ENCODE assay signal across 20 cellular contexts in genomic region chr20:51588762-51589161, GRCh38. TPM values are rescaled to one million over a fixed set of nuclear protein-coding genes. Genes with fewer than 3 reads are reported as not detected.
DNase-seq lines count a peak whose midpoint lies in the region; ATAC-seq and TF ChIP-seq lines count a peak whose summit lies in the region.
"Had no signal": no experiment of that assay in that cellular context is flagged by ENCODE, and none has a peak within 500 bp of the region (broad histone marks: within the 10 kb centered on the region; RNA-seq: fewer than 3 reads in every experiment).

No MANE protein-coding gene starts in this region.

- TF ChIP-seq RAD21 in HCT116 (IDR thresholded peaks at IDR 0.05; ENCODE audit: low read depth): no peak

- H3K14ac ChIP-seq in trophoblast cell (ENCODE audit: low read length): no peak overlapping the region

- no peak overlapping the region for H2BK120ac ChIP-seq in trophoblast cell (ENCODE audit: insufficient read depth, low read length, poor library complexity)

- no peak overlapping the region for H2AK5ac ChIP-seq in trophoblast cell (ENCODE audit: low read length)

- no peaks in the 10 kb centered on the region for H3K36me3 Mint-ChIP-seq in CD8-positive, alpha-beta T cell
- no peaks in the 10 kb centered on the region for H3K36me3 Mint-ChIP-seq in effector memory CD8-positive, alpha-beta T cell (ENCODE audit: insufficient read depth)
- no peaks in the 10 kb centered on the region for H3K36me3 Mint-ChIP-seq in activated CD4-positive, alpha-beta T cell treated with anti-CD3 and anti-CD28 coated beads, Interleukin-2, amount 10 ng/mL, durations not matched to agents 24 days and 14 days (ENCODE audit: low read depth)
- H3K36me3 Mint-ChIP-seq: CD14-positive monocyte had no signal

- H3K79me1 ChIP-seq in trophoblast cell (ENCODE audit: low read length): peaks cover 12% of the 10 kb centered on the region

- no peak overlapping the region for H4K12ac ChIP-seq in trophoblast cell (ENCODE audit: low read depth, low read length)

- H3K79me2 ChIP-seq in HCT116 (ENCODE audit: insufficient read depth, low read length): no peaks in the 10 kb centered on the region
- H3K79me2 ChIP-seq in trophoblast cell (ENCODE audit: control insufficient read depth, insufficient read depth, low read length, poor library complexity): no peaks in the 10 kb centered on the region

- peak overlapping the region; percentile 84 for H2AFZ ChIP-seq in HCT116 (ENCODE audit: low read depth, low read length, poor library complexity, severe bottlenecking)
- H2AFZ ChIP-seq in trophoblast cell (ENCODE audit: insufficient read depth, low read length, poor library complexity): no peak overlapping the region

- H3K4me3 ChIP-seq in CD8-positive, alpha-beta T cell (ENCODE audit: low read depth, low read length): no peak overlapping the region
- H3K4me3 ChIP-seq in HCT116 (replicated peaks in 1 of 2; ENCODE audit: low read depth in 1 of 2, low read length in 2 of 2) (peak overlapping the region in 1 of 2 experiments; percentile 10; a peak in 1 of 4 replicates), trophoblast cell (ENCODE audit: low read depth, low read length) (no peak overlapping the region)
- H3K4me3 ChIP-seq: A549; BLaER1 treated with 17β-estradiol and CSF1 and Interleukin-3, amounts not matched to agents 10 nM and 100 nM; HAP-1 had no signal

- no peaks in the 10 kb centered on the region for H3K36me3 ChIP-seq in CD8-positive, alpha-beta T cell (ENCODE audit: insufficient read depth, low read length)
- H3K36me3 ChIP-seq in HCT116 (ENCODE audit: control insufficient read depth in 1 of 2, insufficient read depth in 2 of 2, low read length in 2 of 2) (no peaks in the 10 kb centered on the region), trophoblast cell (ENCODE audit: control insufficient read depth in 1 of 2, insufficient read depth in 2 of 2, low read length in 2 of 2) (no peaks in the 10 kb centered on the region)
- H3K36me3 ChIP-seq: BE2C; BLaER1 treated with 17β-estradiol and CSF1 and Interleukin-3, amounts not matched to agents 10 nM and 100 nM; HAP-1 had no signal

- no peak overlapping the region for H3K23ac ChIP-seq in trophoblast cell (ENCODE audit: low read length)

- no peak for TF ChIP-seq POLR2A in HCT116 (IDR thresholded peaks at IDR 0.05; ENCODE audit: borderline replicate concordance, extremely low read depth, insufficient read depth, insufficient read length)

- no peaks in the 10 kb centered on the region for H4K20me1 ChIP-seq in HCT116 (ENCODE audit: insufficient read depth)
- H4K20me1 ChIP-seq: BLaER1 treated with 17β-estradiol and CSF1 and Interleukin-3, amounts not matched to agents 10 nM and 100 nM had no signal

- no peak overlapping the region for H4K8ac ChIP-seq in trophoblast cell (ENCODE audit: low read depth, low read length)

- intact Hi-C loops in CD8-positive, alpha-beta T cell (cut with DNase I, micrococcal nuclease): no loop called here
- intact Hi-C loops in HCT116 (cut with micrococcal nuclease): loop anchor here (5.0 kb wide), 1 partner anchor 131 kb away; no protein-coding TSS in a partner anchor
- intact Hi-C loops in activated CD4-positive, alpha-beta T cell treated with anti-CD3 and anti-CD28 coated beads, Interleukin-2, amount 10 ng/mL, durations not matched to agents 24 days and 14 days (cut with micrococcal nuclease): no loop called here

- RAD21 ChIA-PET in HCT116 (lab: Charles Lee; ENCODE audit: low non-redundant PET in 1 of 2, low total read pairs in 2 of 2, uncharacterized antibody in 2 of 2, unreplicated experiment in 2 of 2): no interaction called here

- no peaks in the 10 kb centered on the region for H3K9me2 ChIP-seq in HCT116 (ENCODE audit: insufficient read depth)

- no CpG with 5 or more reads among the region's 3 CpGs for WGBS in trophoblast cell (ENCODE audit: extremely low coverage, insufficient coverage, insufficient read length)

- H3K27me3 ChIP-seq in CD8-positive, alpha-beta T cell (ENCODE audit: insufficient read depth, low read length): no peaks in the 10 kb centered on the region
- H3K27me3 ChIP-seq in HCT116 (ENCODE audit: insufficient read depth, low read length) (no peaks in the 10 kb centered on the region), trophoblast cell (ENCODE audit: insufficient read depth, low read length) (no peaks in the 10 kb centered on the region)
- H3K27me3 ChIP-seq: BE2C; BLaER1 treated with 17β-estradiol and CSF1 and Interleukin-3, amounts not matched to agents 10 nM and 100 nM had no signal

- H3K27me3 Mint-ChIP-seq in CD8-positive, alpha-beta T cell (ENCODE audit: low read depth): no peaks in the 10 kb centered on the region
- H3K27me3 Mint-ChIP-seq in effector memory CD8-positive, alpha-beta T cell: no peaks in the 10 kb centered on the region
- no peaks in the 10 kb centered on the region for H3K27me3 Mint-ChIP-seq in activated CD4-positive, alpha-beta T cell treated with anti-CD3 and anti-CD28 coated beads, Interleukin-2, amount 10 ng/mL, durations not matched to agents 24 days and 14 days
- H3K27me3 Mint-ChIP-seq: CD4-positive, alpha-beta T cell had no signal

- no peak for TF ChIP-seq CTCF in CD8-positive, alpha-beta T cell (IDR thresholded peaks at IDR 0.05)
- no peak for TF ChIP-seq CTCF in HCT116 (IDR thresholded peaks at IDR 0.05 in 2 of 3, conservative IDR thresholded peaks at IDR 0.05 in 1 of 3; ENCODE audit: borderline replicate concordance in 1 of 3, insufficient read depth in 1 of 3, low read depth in 2 of 3, low read length in 2 of 3)

- no peak overlapping the region for H3K4ac ChIP-seq in trophoblast cell (ENCODE audit: low read depth, low read length)

- peaks cover 9% of the 10 kb centered on the region for H3K4me1 Mint-ChIP-seq in CD8-positive, alpha-beta T cell (ENCODE audit: low read depth)
- H3K4me1 Mint-ChIP-seq in effector memory CD8-positive, alpha-beta T cell (ENCODE audit: low read depth in 2 of 2): peaks cover 9 to 12% of the 10 kb centered on the region in 2 donors
- H3K4me1 Mint-ChIP-seq in activated CD4-positive, alpha-beta T cell treated with anti-CD3 and anti-CD28 coated beads, Interleukin-2, amount 10 ng/mL, durations not matched to agents 24 days and 14 days: peaks cover 10% of the 10 kb centered on the region

- no peak overlapping the region for H2BK12ac ChIP-seq in trophoblast cell (ENCODE audit: low read length)

- CTCF ChIA-PET in CD8-positive, alpha-beta T cell (lab: Charles Lee): interaction anchor here (0.8 to 1.2 kb wide), 2 partner anchors 216 to 601 kb away, joined by 3 to 4 read pairs; no protein-coding TSS in a partner anchor
- CTCF ChIA-PET in HCT116 (lab: Charles Lee): no interaction called here

- no peak overlapping the region for H3K18ac ChIP-seq in trophoblast cell (ENCODE audit: low read length)

- H3K9ac ChIP-seq in HCT116 (ENCODE audit: low read length) (0 out of 2 replicates have a peak overlapping the region, but pooled peaks have one; percentile 19), trophoblast cell (ENCODE audit: low read length) (no peak overlapping the region)
- H3K9ac ChIP-seq: BLaER1 treated with 17β-estradiol and CSF1 and Interleukin-3, amounts not matched to agents 10 nM and 100 nM had no signal

- no peaks in the 10 kb centered on the region for H3K9me3 ChIP-seq in CD8-positive, alpha-beta T cell (ENCODE audit: low read length)
- no peaks in the 10 kb centered on the region for H3K9me3 ChIP-seq in HCT116 (ENCODE audit: control insufficient read depth in 1 of 2, insufficient read depth in 1 of 2, low read depth in 1 of 2, low read length in 2 of 2)
- no peaks in the 10 kb centered on the region for H3K9me3 ChIP-seq in trophoblast cell (ENCODE audit: insufficient read depth, low read depth, low read length)
- H3K9me3 ChIP-seq: A549; BE2C; BLaER1 treated with 17β-estradiol and CSF1 and Interleukin-3, amounts not matched to agents 10 nM and 100 nM; Caco-2; HAP-1 had no signal

- H3K4me1 ChIP-seq in CD8-positive, alpha-beta T cell (ENCODE audit: insufficient read depth, low read length): peaks cover 6% of the 10 kb centered on the region
- H3K4me1 ChIP-seq in HCT116 (ENCODE audit: control insufficient read depth in 1 of 2, insufficient read depth in 2 of 2, low read length in 2 of 2) (peaks cover 17 to 49% of the 10 kb centered on the region in 2 experiments), trophoblast cell (ENCODE audit: control insufficient read depth in 1 of 2, insufficient read depth in 2 of 2, low read length in 2 of 2) (peaks cover 6 to 17% of the 10 kb centered on the region in 2 experiments)
- H3K4me1 ChIP-seq: BE2C, Caco-2, HAP-1 had no signal

- H4K91ac ChIP-seq in trophoblast cell (ENCODE audit: low read depth, low read length): peak overlapping the region; percentile 1

- peak; percentile 52 for ATAC-seq in CD8-positive, alpha-beta T cell
- ATAC-seq in HCT116: no peak
- peak; percentile 65 for ATAC-seq in effector memory CD8-positive, alpha-beta T cell (replicated peaks)

- H3K9me3 Mint-ChIP-seq in CD8-positive, alpha-beta T cell: no peaks in the 10 kb centered on the region
- H3K9me3 Mint-ChIP-seq in effector memory CD8-positive, alpha-beta T cell: no peaks in the 10 kb centered on the region
- H3K9me3 Mint-ChIP-seq in activated CD4-positive, alpha-beta T cell treated with anti-CD3 and anti-CD28 coated beads, Interleukin-2, amount 10 ng/mL, durations not matched to agents 24 days and 14 days: peaks cover 5% of the 10 kb centered on the region
- H3K9me3 Mint-ChIP-seq: CD4-positive, alpha-beta T cell had no signal

- H3K4me2 ChIP-seq in HCT116 (ENCODE audit: low read length): peak overlapping the region; percentile 64
- H3K4me2 ChIP-seq in trophoblast cell (ENCODE audit: low read length): no peak overlapping the region
- H3K4me2 ChIP-seq: A549; BLaER1 treated with 17β-estradiol and CSF1 and Interleukin-3, amounts not matched to agents 10 nM and 100 nM had no signal

- no peak overlapping the region for H3K27ac ChIP-seq in CD8-positive, alpha-beta T cell (ENCODE audit: low read depth, low read length)
- H3K27ac ChIP-seq in HCT116 (ENCODE audit: low read depth, low read length) (peak overlapping the region; percentile 39), trophoblast cell (ENCODE audit: low read depth, low read length) (no peak overlapping the region)
- H3K27ac ChIP-seq: BLaER1 treated with 17β-estradiol and CSF1 and Interleukin-3, amounts not matched to agents 10 nM and 100 nM had no signal

- H3K27ac Mint-ChIP-seq in CD8-positive, alpha-beta T cell: no peak overlapping the region
- H3K27ac Mint-ChIP-seq in effector memory CD8-positive, alpha-beta T cell: peak overlapping the region; percentile 13 to 25
- no peak overlapping the region for H3K27ac Mint-ChIP-seq in activated CD4-positive, alpha-beta T cell treated with anti-CD3 and anti-CD28 coated beads, Interleukin-2, amount 10 ng/mL, durations not matched to agents 24 days and 14 days
- H3K27ac Mint-ChIP-seq: CD14-positive monocyte; CD4-positive, alpha-beta T cell had no signal

- H2BK5ac ChIP-seq in trophoblast cell (ENCODE audit: low read depth, low read length, poor library complexity): peak overlapping the region; percentile 4

- no TSS peak for BruUV-seq in HCT116 (replicated peaks; lab: Mats Ljungman, UMichigan)

- no peak overlapping the region for H3K4me3 Mint-ChIP-seq in CD8-positive, alpha-beta T cell
- H3K4me3 Mint-ChIP-seq in effector memory CD8-positive, alpha-beta T cell: peak overlapping the region; percentile 27 to 39
- H3K4me3 Mint-ChIP-seq in activated CD4-positive, alpha-beta T cell treated with anti-CD3 and anti-CD28 coated beads, Interleukin-2, amount 10 ng/mL, durations not matched to agents 24 days and 14 days: no peak overlapping the region
- H3K4me3 Mint-ChIP-seq: CD14-positive monocyte; CD4-positive, alpha-beta T cell had no signal

- no peak for DNase-seq in CD8-positive, alpha-beta T cell
- DNase-seq in HCT116 (ENCODE audit: low read depth, low spot score): no peak
- DNase-seq in effector memory CD8-positive, alpha-beta T cell: no peak
- DNase-seq in trophoblast cell: no peak
- no peak for DNase-seq in medulla oblongata (ENCODE audit: extremely low spot score)
- DNase-seq in activated CD4-positive, alpha-beta T cell treated with anti-CD3 and anti-CD28 coated beads, Interleukin-2, amount 10 ng/mL, durations not matched to agents 24 days and 14 days: no peak
- DNase-seq in NCI-H748 (lab: John Stamatoyannopoulos, UW; ENCODE audit: unreplicated experiment): no peak
- DNase-seq: 8988T; ACHN; AML-193; BE2C; Caco-2; CD4-positive, alpha-beta T cell; DMS153; DND-41; GOT3 had no signal

- POLR2A ChIA-PET in CD8-positive, alpha-beta T cell (lab: Charles Lee): no interaction called here
- POLR2A ChIA-PET in HCT116 (lab: Charles Lee): no interaction called here

RNA-seq across cellular contexts. Expression of gene NFATC2, which starts 46.2 kb away (rescaled TPM):
- 10 to 100 TPM; 32.6 to 34.9 TPM for total RNA-seq in CD8-positive, alpha-beta T cell
- total RNA-seq in HCT116 (2021; ENCODE audit: unreplicated experiment): 5.0 TPM
- polyA plus RNA-seq in HCT116 (2012): 3.6 and 3.9 TPM in 2 replicates
- polyA plus RNA-seq in trophoblast cell (2013): 6.7 and 7.6 TPM in 2 replicates
- total RNA-seq in activated CD4-positive, alpha-beta T cell treated with anti-CD3 and anti-CD28 coated beads, Interleukin-2, amount 10 ng/mL, durations not matched to agents 24 days and 14 days: 65.0 and 66.4 TPM in 2 replicates

Comparison
In these comparisons a context has a peak if more than half of its experiments do, and no peak if none do; other contexts are left out.
1. H3K27ac Mint-ChIP-seq: peak in effector memory CD8-positive, alpha-beta T cell (2 of 2); none in CD8-positive, alpha-beta T cell (single experiment) and activated CD4-positive, alpha-beta T cell treated with anti-CD3 and anti-CD28 coated beads, Interleukin-2, amount 10 ng/mL, durations not matched to agents 24 days and 14 days (single experiment).
2. H3K4me3 Mint-ChIP-seq: peak in effector memory CD8-positive, alpha-beta T cell (2 of 2); none in CD8-positive, alpha-beta T cell (single experiment) and activated CD4-positive, alpha-beta T cell treated with anti-CD3 and anti-CD28 coated beads, Interleukin-2, amount 10 ng/mL, durations not matched to agents 24 days and 14 days (single experiment).